In the genomic region with DNA sequence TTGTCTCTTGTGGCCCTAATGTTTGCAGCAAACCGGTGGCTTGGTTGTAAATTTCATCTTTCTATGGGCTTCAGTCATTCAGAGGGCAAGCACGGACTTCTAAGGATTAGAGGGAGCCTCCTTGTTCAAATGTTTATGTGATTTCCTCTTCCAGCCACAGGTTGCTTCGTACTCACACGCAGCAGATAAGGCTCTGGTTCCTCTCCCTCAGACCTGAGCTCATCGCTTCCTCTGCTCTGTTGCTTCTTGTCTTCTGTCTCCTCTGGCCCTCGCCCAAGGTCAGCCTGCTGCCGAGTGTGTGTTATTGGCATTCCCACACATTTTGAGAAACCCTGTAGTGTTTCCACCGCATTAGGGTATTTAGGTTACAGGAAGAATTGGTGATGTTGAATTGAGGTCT, we compare ENCODE assay signal across 12 cellular contexts. TPM values are rescaled to one million over a fixed set of nuclear protein-coding genes. Genes with fewer than 3 reads are reported as not detected.
DNase-seq lines count a peak whose midpoint lies in the region; ATAC-seq, FAIRE-seq and TF ChIP-seq lines count a peak whose summit lies in the region.
"Had no signal": no experiment of that assay in that cellular context is flagged by ENCODE, and none has a peak within 500 bp of the region (broad histone marks: within the 10 kb centered on the region; RNA-seq: fewer than 3 reads in every experiment).

No MANE protein-coding gene starts in this region.

- peaks cover 14% of the 10 kb centered on the region for H3K4me1 Mint-ChIP-seq in activated naive CD4-positive, alpha-beta T cell treated with anti-CD3 and anti-CD28 coated beads for 36 hours (ENCODE audit: low read depth)
- peaks cover 21% of the 10 kb centered on the region for H3K4me1 Mint-ChIP-seq in activated CD4-positive, alpha-beta memory T cell treated with anti-CD3 and anti-CD28 coated beads for 36 hours (ENCODE audit: low read depth)

- H3K4me1 ChIP-seq in esophagus muscularis mucosa = no peaks in the 10 kb centered on the region
- H3K4me1 ChIP-seq: thyroid gland had no signal

- peak overlapping the region; percentile 37 for H3K27ac Mint-ChIP-seq in activated naive CD4-positive, alpha-beta T cell treated with anti-CD3 and anti-CD28 coated beads for 36 hours
- H3K27ac Mint-ChIP-seq in activated CD4-positive, alpha-beta memory T cell treated with anti-CD3 and anti-CD28 coated beads for 36 hours = peak overlapping the region; percentile 80

- no peak for TF ChIP-seq EP300 in esophagus muscularis mucosa (IDR thresholded peaks at IDR 0.05)

- DNase-seq in activated naive CD4-positive, alpha-beta T cell treated with anti-CD3 and anti-CD28 coated beads for 36 hours = no peak
- no peak for DNase-seq in activated naive CD4-positive, alpha-beta T cell (lab: John Stamatoyannopoulos, UW)
- DNase-seq in activated CD4-positive, alpha-beta memory T cell treated with anti-CD3 and anti-CD28 coated beads for 36 hours = peak; percentile 29
- DNase-seq in urothelium cell line (ENCODE audit: low spot score) (peak; percentile 77), HUDEP-2 (lab: John Stamatoyannopoulos, UW; ENCODE audit: unreplicated experiment in 76 of 76) (no peak), esophagus muscularis mucosa (ENCODE audit: extremely low spot score) (no peak)
- DNase-seq: AML-193, left cardiac atrium, NCI-H510A, thyroid gland had no signal

- intact Hi-C loops in activated naive CD4-positive, alpha-beta T cell treated with anti-CD3 and anti-CD28 coated beads for 36 hours (cut with micrococcal nuclease) = loop anchor here (1.0 kb wide), 3 partner anchors 74 to 288 kb away; no protein-coding TSS in a partner anchor
- intact Hi-C loops in activated CD4-positive, alpha-beta memory T cell treated with anti-CD3 and anti-CD28 coated beads for 36 hours (cut with micrococcal nuclease) = loop anchor here (1.0 to 2.0 kb wide), 11 partner anchors 9 to 319 kb away; a partner anchor contains a TSS
- intact Hi-C loops in esophagus muscularis mucosa (cut with DNase I) = no loop called here

- no peaks in the 10 kb centered on the region for H3K9me3 ChIP-seq in esophagus muscularis mucosa
- H3K9me3 ChIP-seq: thyroid gland had no signal

- H3K27me3 Mint-ChIP-seq in activated naive CD4-positive, alpha-beta T cell treated with anti-CD3 and anti-CD28 coated beads for 36 hours (ENCODE audit: low read depth) = peaks cover 16% of the 10 kb centered on the region
- H3K27me3 Mint-ChIP-seq in activated CD4-positive, alpha-beta memory T cell treated with anti-CD3 and anti-CD28 coated beads for 36 hours = peaks cover 15% of the 10 kb centered on the region

- no peak overlapping the region for H3K27ac ChIP-seq in esophagus muscularis mucosa (replicated peaks in 1 of 4)
- H3K27ac ChIP-seq: thyroid gland had no signal

- no peaks in the 10 kb centered on the region for H3K36me3 Mint-ChIP-seq in activated naive CD4-positive, alpha-beta T cell treated with anti-CD3 and anti-CD28 coated beads for 36 hours (ENCODE audit: low read depth)
- H3K36me3 Mint-ChIP-seq in activated CD4-positive, alpha-beta memory T cell treated with anti-CD3 and anti-CD28 coated beads for 36 hours = no peaks in the 10 kb centered on the region

- H3K36me3 ChIP-seq in esophagus muscularis mucosa = no peaks in the 10 kb centered on the region
- H3K36me3 ChIP-seq: thyroid gland had no signal

- H3K4me3 Mint-ChIP-seq in activated naive CD4-positive, alpha-beta T cell treated with anti-CD3 and anti-CD28 coated beads for 36 hours = no peak overlapping the region
- peak overlapping the region; percentile 17 for H3K4me3 Mint-ChIP-seq in activated CD4-positive, alpha-beta memory T cell treated with anti-CD3 and anti-CD28 coated beads for 36 hours

- ATAC-seq in esophagus mucosa (peak; percentile 63), GM19397 (IDR thresholded peaks at IDR 0.05; ENCODE audit: unreplicated experiment) (no peak)

- FAIRE-seq in urothelium cell line (lab: Jason Lieb, UNC) = no peak

- CTCF ChIA-PET in activated naive CD4-positive, alpha-beta T cell treated with anti-CD3 and anti-CD28 coated beads for 36 hours (lab: Charles Lee) = interaction anchor here (0.6 kb wide), 1 partner anchor 195 kb away, joined by 3 read pairs; no protein-coding TSS in a partner anchor
- CTCF ChIA-PET in activated CD4-positive, alpha-beta memory T cell treated with anti-CD3 and anti-CD28 coated beads for 36 hours (lab: Charles Lee) = interaction anchor here (0.6 to 1.7 kb wide), 4 partner anchors 9 to 278 kb away, joined by 3 to 9 read pairs (median 4); no protein-coding TSS in a partner anchor

- no peak for TF ChIP-seq CTCF in esophagus muscularis mucosa (IDR thresholded peaks at IDR 0.05)

- POLR2A ChIA-PET in activated CD4-positive, alpha-beta memory T cell treated with anti-CD3 and anti-CD28 coated beads for 36 hours (lab: Charles Lee) = no interaction called here

- H3K9me3 Mint-ChIP-seq in activated naive CD4-positive, alpha-beta T cell treated with anti-CD3 and anti-CD28 coated beads for 36 hours = no peaks in the 10 kb centered on the region
- no peaks in the 10 kb centered on the region for H3K9me3 Mint-ChIP-seq in activated CD4-positive, alpha-beta memory T cell treated with anti-CD3 and anti-CD28 coated beads for 36 hours

- no peak overlapping the region for H3K4me3 ChIP-seq in esophagus muscularis mucosa
- H3K4me3 ChIP-seq: thyroid gland had no signal

- TF ChIP-seq POLR2A in esophagus muscularis mucosa (IDR thresholded peaks at IDR 0.05; ENCODE audit: low read depth) = no peak

- WGBS in esophagus muscularis mucosa = 34% methylated on average over 8 of the region's 8 CpGs

- H3K27me3 ChIP-seq in esophagus muscularis mucosa = no peaks in the 10 kb centered on the region
- H3K27me3 ChIP-seq: thyroid gland had no signal

RNA-seq across cellular contexts. Expression of a gene that starts 44.0 kb away (rescaled TPM):
- total RNA-seq in activated naive CD4-positive, alpha-beta T cell treated with anti-CD3 and anti-CD28 coated beads for 36 hours = 100 to 1,000 TPM; 288 to 293 TPM
- total RNA-seq in activated CD4-positive, alpha-beta memory T cell treated with anti-CD3 and anti-CD28 coated beads for 36 hours = 100 to 1,000 TPM; 335 to 339 TPM
- total RNA-seq in esophagus mucosa (403 TPM), esophagus muscularis mucosa (100 to 1,000 TPM; 211 to 279 (median 244) TPM)

RNA-seq across cellular contexts. Expression of a gene that starts 58.3 kb away (rescaled TPM):
- 100 to 1,000 TPM; 328 to 335 TPM for total RNA-seq in activated naive CD4-positive, alpha-beta T cell treated with anti-CD3 and anti-CD28 coated beads for 36 hours
- 100 to 1,000 TPM; 538 to 542 TPM for total RNA-seq in activated CD4-positive, alpha-beta memory T cell treated with anti-CD3 and anti-CD28 coated beads for 36 hours
- 241 TPM for total RNA-seq in esophagus mucosa
- total RNA-seq in esophagus muscularis mucosa = 100 to 1,000 TPM; 297 to 460 (median 380) TPM

Comparison
In these comparisons a context has a peak if more than half of its experiments do, and no peak if none do; other contexts are left out.
1. DNase-seq: peak in activated CD4-positive, alpha-beta memory T cell treated with anti-CD3 and anti-CD28 coated beads for 36 hours (single experiment) and urothelium cell line (single experiment); none in activated naive CD4-positive, alpha-beta T cell treated with anti-CD3 and anti-CD28 coated beads for 36 hours (single experiment), activated naive CD4-positive, alpha-beta T cell (0 of 4), HUDEP-2 (0 of 76) and esophagus muscularis mucosa (single experiment).